ENCODE assay signal across 12 cellular contexts in the genomic region with DNA sequence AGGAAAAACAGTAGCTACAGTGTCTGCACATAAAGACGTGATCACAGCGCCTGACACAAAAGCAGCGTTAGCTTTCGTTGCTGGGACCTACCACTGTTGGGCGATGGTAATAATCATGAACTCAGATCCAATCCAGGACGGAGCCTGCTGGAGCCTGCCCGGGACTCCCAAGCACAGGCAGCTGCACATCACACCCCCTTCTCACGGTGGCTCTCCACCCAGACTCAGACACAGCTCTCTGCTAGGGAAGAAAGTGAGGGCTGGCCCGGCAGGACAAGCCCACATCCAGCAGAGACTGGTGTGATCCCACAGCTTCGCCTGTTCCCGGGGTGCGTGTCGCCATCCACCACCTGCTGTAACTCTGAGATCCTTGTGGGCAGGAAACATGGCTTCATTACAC. TPM values are rescaled to one million over a fixed set of nuclear protein-coding genes. Genes with fewer than 3 reads are reported as not detected.
DNase-seq lines count a peak whose midpoint lies in the region; ATAC-seq and TF ChIP-seq lines count a peak whose summit lies in the region.
"Had no signal": no experiment of that assay in that cellular context is flagged by ENCODE, and none has a peak within 500 bp of the region (broad histone marks: within the 10 kb centered on the region; RNA-seq: fewer than 3 reads in every experiment).

No MANE protein-coding gene starts in this region.

- H3K27me3 ChIP-seq in GM23338 (ENCODE audit: insufficient read depth) (no peaks in the 10 kb centered on the region), gastrocnemius medialis (no peaks in the 10 kb centered on the region)
- H3K27me3 ChIP-seq: body of pancreas had no signal

- H4K20me1 ChIP-seq in GM23338 (replicated peaks; ENCODE audit: insufficient read depth): no peaks in the 10 kb centered on the region

- H3K4me3 ChIP-seq in GM23338: no peak overlapping the region
- H3K4me3 ChIP-seq in gastrocnemius medialis: no peak overlapping the region
- H3K4me3 ChIP-seq: body of pancreas had no signal

- H3K9me3 ChIP-seq in gastrocnemius medialis: no peaks in the 10 kb centered on the region
- H3K9me3 ChIP-seq: body of pancreas had no signal

- no peak overlapping the region for H3K4me3 Mint-ChIP-seq in GM23338
- H3K4me3 Mint-ChIP-seq in T-cell: peak overlapping the region in 2 of 3 donors; percentile 44 to 58
- H3K4me3 Mint-ChIP-seq: mesothelial cell of epicardium had no signal

- intact Hi-C loops in gastrocnemius medialis (cut with DNase I; ENCODE audit: low total_unique reads): no loop called here

- H3K36me3 Mint-ChIP-seq in GM23338 (ENCODE audit: low read depth) (peaks cover 35% of the 10 kb centered on the region), T-cell (peaks cover 35% of the 10 kb centered on the region)

- H2AFZ ChIP-seq in GM23338: no peak overlapping the region

- DNase-seq in GM23338 (ENCODE audit: low spot score) (no peak), T-cell (peak in 1 of 34 experiments; percentile 4), globus pallidus (ENCODE audit: low spot score) (peak; percentile 40), gastrocnemius medialis (no peak), mucosa of gallbladder (ENCODE audit: low spot score) (no peak)
- DNase-seq: NCI-H446 treated with DMSO at 0.1 percent for 48 hours, retina had no signal

- no peaks in the 10 kb centered on the region for H3K9me2 ChIP-seq in GM23338 (ENCODE audit: insufficient read depth)

- TF ChIP-seq CTCF in GM23338 (conservative IDR thresholded peaks at IDR 0.05; ENCODE audit: low read depth in 2 of 2) (no peak), gastrocnemius medialis (IDR thresholded peaks at IDR 0.05 in 4 of 5, conservative IDR thresholded peaks at IDR 0.05 in 1 of 5) (no peak)

- ATAC-seq in GM23338: peak; percentile 31
- peak in 2 of 4 experiments; percentile 20 to 21 for ATAC-seq in T-cell (replicated peaks in 1 of 4)
- peak; percentile 44 to 45 for ATAC-seq in gastrocnemius medialis
- ATAC-seq in SK-N-SH treated with all-trans-retinoic acid at 6 μM for 48 hours: no peak
- ATAC-seq in GM18498 (IDR thresholded peaks at IDR 0.05; ENCODE audit: unreplicated experiment): no peak
- ATAC-seq: body of pancreas had no signal

- H3F3A ChIP-seq in GM23338 (replicated peaks; ENCODE audit: low read depth): no peaks in the 10 kb centered on the region

- in situ Hi-C loops in gastrocnemius medialis (cut with MboI; ENCODE audit: low sequenced_read_pairs in 4 of 4): no loop called here

- H3K27ac ChIP-seq in GM23338 (ENCODE audit: low read depth) (peak overlapping the region; percentile 76; the same call in 1 of the 2 replicates), gastrocnemius medialis (no peak overlapping the region)
- H3K27ac ChIP-seq: body of pancreas, VCaP had no signal

- no peak overlapping the region for H3K4me2 ChIP-seq in GM23338

- H3K4me1 ChIP-seq in GM23338 (ENCODE audit: insufficient read depth) (peaks cover 18% of the 10 kb centered on the region; the same call in 1 of the 2 replicates), gastrocnemius medialis (peaks cover 0 to 19% of the 10 kb centered on the region in 2 donors)
- H3K4me1 ChIP-seq: body of pancreas had no signal

- H3K36me3 ChIP-seq in GM23338 (ENCODE audit: insufficient read depth) (no peaks in the 10 kb centered on the region), gastrocnemius medialis (no peaks in the 10 kb centered on the region)

- H3K27me3 Mint-ChIP-seq in GM23338 (ENCODE audit: insufficient read depth, low read depth, poor library complexity): peaks cover 17% of the 10 kb centered on the region
- no peaks in the 10 kb centered on the region for H3K27me3 Mint-ChIP-seq in T-cell

- H3K4me1 Mint-ChIP-seq in GM23338 (peaks cover 24% of the 10 kb centered on the region), T-cell (peaks cover 47 to 71% (median 65%) of the 10 kb centered on the region in 3 donors)

- peaks cover 40% of the 10 kb centered on the region for H3K79me2 ChIP-seq in GM23338 (replicated peaks; ENCODE audit: insufficient read depth)

- CTCF ChIA-PET in T-cell (lab: Charles Lee): interaction anchor here in 1 of 2 donors (0.5 to 0.7 kb wide), 3 partner anchors 247 to 776 kb away, joined by 3 to 5 read pairs (median 3); no protein-coding TSS in a partner anchor

- no peak for TF ChIP-seq POLR2A in gastrocnemius medialis (IDR thresholded peaks at IDR 0.05)

- H3K9me3 Mint-ChIP-seq in GM23338 (0 out of 3 replicates have a peak, but pooled peaks cover 3% of the 10 kb centered on the region), T-cell (no peaks in the 10 kb centered on the region)
- H3K9me3 Mint-ChIP-seq: mesothelial cell of epicardium had no signal

- H3K27ac Mint-ChIP-seq in GM23338 (no peak overlapping the region; the same call in 1 of the 2 replicates), T-cell (peak overlapping the region; percentile 67 to 82)
- H3K27ac Mint-ChIP-seq: mesothelial cell of epicardium had no signal

- POLR2A ChIA-PET in T-cell (lab: Charles Lee): interaction anchor here (0.5 to 0.7 kb wide), 5 partner anchors 13 to 198 kb away, joined by 3 to 9 read pairs (median 4); no protein-coding TSS in a partner anchor

TF ChIP-seq in SK-N-SH treated with all-trans-retinoic acid at 6 μM for 48 hours, 23 proteins besides CTCF, POLR2A, EP300 and RAD21 (continues in another document):
- TF ChIP-seq RARB (CRISPR knock-in tag; IDR thresholded peaks at IDR 0.05) (no peak), ESRRG (CRISPR knock-in tag; IDR thresholded peaks at IDR 0.05) (no peak), BACH2 (CRISPR knock-in tag; IDR thresholded peaks at IDR 0.05; ENCODE audit: borderline replicate concordance) (no peak), PPARA (CRISPR knock-in tag; IDR thresholded peaks at IDR 0.05; ENCODE audit: borderline replicate concordance) (no peak), ZFP3 (CRISPR knock-in tag; IDR thresholded peaks at IDR 0.05) (no peak), ZNF70 (CRISPR knock-in tag; IDR thresholded peaks at IDR 0.05) (no peak), ZNF565 (CRISPR knock-in tag; conservative IDR thresholded peaks at IDR 0.05; ENCODE audit: low read depth) (no peak), SNAI2 (CRISPR knock-in tag; IDR thresholded peaks at IDR 0.05) (no peak), ZFP30 (CRISPR knock-in tag; IDR thresholded peaks at IDR 0.05) (no peak), GLIS3 (CRISPR knock-in tag; IDR thresholded peaks at IDR 0.05) (no peak), ZNF8 (CRISPR knock-in tag; IDR thresholded peaks at IDR 0.05) (no peak), ARNTL (CRISPR knock-in tag; IDR thresholded peaks at IDR 0.05; ENCODE audit: borderline replicate concordance, low read depth) (no peak)
- TF ChIP-seq, protein P1, sequence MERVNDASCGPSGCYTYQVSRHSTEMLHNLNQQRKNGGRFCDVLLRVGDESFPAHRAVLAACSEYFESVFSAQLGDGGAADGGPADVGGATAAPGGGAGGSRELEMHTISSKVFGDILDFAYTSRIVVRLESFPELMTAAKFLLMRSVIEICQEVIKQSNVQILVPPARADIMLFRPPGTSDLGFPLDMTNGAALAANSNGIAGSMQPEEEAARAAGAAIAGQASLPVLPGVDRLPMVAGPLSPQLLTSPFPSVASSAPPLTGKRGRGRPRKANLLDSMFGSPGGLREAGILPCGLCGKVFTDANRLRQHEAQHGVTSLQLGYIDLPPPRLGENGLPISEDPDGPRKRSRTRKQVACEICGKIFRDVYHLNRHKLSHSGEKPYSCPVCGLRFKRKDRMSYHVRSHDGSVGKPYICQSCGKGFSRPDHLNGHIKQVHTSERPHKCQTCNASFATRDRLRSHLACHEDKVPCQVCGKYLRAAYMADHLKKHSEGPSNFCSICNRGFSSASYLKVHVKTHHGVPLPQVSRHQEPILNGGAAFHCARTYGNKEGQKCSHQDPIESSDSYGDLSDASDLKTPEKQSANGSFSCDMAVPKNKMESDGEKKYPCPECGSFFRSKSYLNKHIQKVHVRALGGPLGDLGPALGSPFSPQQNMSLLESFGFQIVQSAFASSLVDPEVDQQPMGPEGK (CRISPR knock-in tag; IDR thresholded peaks at IDR 0.05; ENCODE audit: borderline replicate concordance): no peak
- TF ChIP-seq, protein P2, sequence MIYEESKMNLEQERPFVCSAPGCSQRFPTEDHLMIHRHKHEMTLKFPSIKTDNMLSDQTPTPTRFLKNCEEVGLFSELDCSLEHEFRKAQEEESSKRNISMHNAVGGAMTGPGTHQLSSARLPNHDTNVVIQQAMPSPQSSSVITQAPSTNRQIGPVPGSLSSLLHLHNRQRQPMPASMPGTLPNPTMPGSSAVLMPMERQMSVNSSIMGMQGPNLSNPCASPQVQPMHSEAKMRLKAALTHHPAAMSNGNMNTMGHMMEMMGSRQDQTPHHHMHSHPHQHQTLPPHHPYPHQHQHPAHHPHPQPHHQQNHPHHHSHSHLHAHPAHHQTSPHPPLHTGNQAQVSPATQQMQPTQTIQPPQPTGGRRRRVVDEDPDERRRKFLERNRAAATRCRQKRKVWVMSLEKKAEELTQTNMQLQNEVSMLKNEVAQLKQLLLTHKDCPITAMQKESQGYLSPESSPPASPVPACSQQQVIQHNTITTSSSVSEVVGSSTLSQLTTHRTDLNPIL (CRISPR knock-in tag; IDR thresholded peaks at IDR 0.05; ENCODE audit: low read depth): no peak
- TF ChIP-seq, protein P3, sequence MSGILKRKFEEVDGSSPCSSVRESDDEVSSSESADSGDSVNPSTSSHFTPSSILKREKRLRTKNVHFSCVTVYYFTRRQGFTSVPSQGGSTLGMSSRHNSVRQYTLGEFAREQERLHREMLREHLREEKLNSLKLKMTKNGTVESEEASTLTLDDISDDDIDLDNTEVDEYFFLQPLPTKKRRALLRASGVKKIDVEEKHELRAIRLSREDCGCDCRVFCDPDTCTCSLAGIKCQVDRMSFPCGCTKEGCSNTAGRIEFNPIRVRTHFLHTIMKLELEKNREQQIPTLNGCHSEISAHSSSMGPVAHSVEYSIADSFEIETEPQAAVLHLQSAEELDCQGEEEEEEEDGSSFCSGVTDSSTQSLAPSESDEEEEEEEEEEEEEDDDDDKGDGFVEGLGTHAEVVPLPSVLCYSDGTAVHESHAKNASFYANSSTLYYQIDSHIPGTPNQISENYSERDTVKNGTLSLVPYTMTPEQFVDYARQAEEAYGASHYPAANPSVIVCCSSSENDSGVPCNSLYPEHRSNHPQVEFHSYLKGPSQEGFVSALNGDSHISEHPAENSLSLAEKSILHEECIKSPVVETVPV (CRISPR knock-in tag; IDR thresholded peaks at IDR 0.05): no peak

RNA-seq across cellular contexts. Expression of a gene that starts 49.9 kb away (rescaled TPM):
- total RNA-seq in GM23338 (2014; rRNA removed; shearing (Covaris generic)): 149 and 167 TPM in 2 replicates
- 88.3 and 98.9 TPM in 2 replicates for polyA plus RNA-seq in GM23338 (2016; fragmentation: Nextera tagmentation; extraction: Ambion mirVana)
- total RNA-seq in T-cell (100 to 1,000 TPM in 3 of 5 donors, 10 to 100 TPM in 2; 92.8 to 176 (median 103) TPM), gastrocnemius medialis (100 to 1,000 TPM in 3 of 4 donors, 10 to 100 TPM in 1; 99.6 to 172 (median 103) TPM), mucosa of gallbladder (63.0 TPM)

Comparison
In these comparisons a context has a peak if more than half of its experiments do, and no peak if none do; other contexts are left out.
1. ATAC-seq: peak in GM23338 (single experiment) and gastrocnemius medialis (2 of 2); none in SK-N-SH treated with all-trans-retinoic acid at 6 μM for 48 hours (single experiment) and GM18498 (single experiment).